2 cellular contexts compared by ENCODE assay signal in the genomic region with DNA sequence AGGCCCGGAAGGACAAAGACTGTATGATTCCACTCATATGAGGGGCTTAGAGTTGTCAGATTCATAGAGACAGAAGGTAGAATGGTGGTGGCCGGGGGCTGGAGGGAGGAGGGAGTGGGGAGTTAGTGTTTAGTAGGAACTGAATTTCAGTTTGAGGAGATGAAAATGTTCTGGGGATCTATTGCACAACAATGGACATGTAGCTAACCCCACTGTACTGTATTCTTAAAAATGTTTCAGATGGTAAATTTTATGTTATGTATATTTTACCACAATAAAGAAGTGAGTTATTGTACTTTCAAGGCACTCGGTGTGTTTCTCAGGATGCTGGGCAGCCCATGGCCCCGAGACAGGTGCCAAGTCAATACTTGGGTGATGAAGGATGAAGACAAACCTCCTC.
TF ChIP-seq lines count a peak whose summit lies in the region.

No MANE protein-coding gene starts in this region.

TF ChIP-seq in HepG2, 621 proteins besides CTCF, POLR2A, EP300 and RAD21:
- TF ChIP-seq CEBPB (IDR thresholded peaks at IDR 0.05; ENCODE audit: borderline replicate concordance, low read depth, low read length) (peak; percentile 47; the same call in 1 of the 2 replicates), KDM4B (CRISPR knock-in tag; IDR thresholded peaks at IDR 0.05) (no peak)

TF ChIP-seq in K562, 482 proteins besides CTCF, POLR2A, EP300 and RAD21:
- TF ChIP-seq CEBPB (tag; IDR thresholded peaks at IDR 0.05): peak; percentile 74
- TF ChIP-seq TRIM28 (IDR thresholded peaks at IDR 0.05): no peak
- no peak for TF ChIP-seq CEBPG (CRISPR knock-in tag; IDR thresholded peaks at IDR 0.05)
- peak in 1 of 2 experiments; percentile 66; a peak in 2 of 4 replicates for TF ChIP-seq CEBPG (tag; conservative IDR thresholded peaks at IDR 0.05 in 1 of 2, IDR thresholded peaks at IDR 0.05 in 1 of 2)
